Comparison of ENCODE assay signal across 17 cellular contexts in the genomic region with DNA sequence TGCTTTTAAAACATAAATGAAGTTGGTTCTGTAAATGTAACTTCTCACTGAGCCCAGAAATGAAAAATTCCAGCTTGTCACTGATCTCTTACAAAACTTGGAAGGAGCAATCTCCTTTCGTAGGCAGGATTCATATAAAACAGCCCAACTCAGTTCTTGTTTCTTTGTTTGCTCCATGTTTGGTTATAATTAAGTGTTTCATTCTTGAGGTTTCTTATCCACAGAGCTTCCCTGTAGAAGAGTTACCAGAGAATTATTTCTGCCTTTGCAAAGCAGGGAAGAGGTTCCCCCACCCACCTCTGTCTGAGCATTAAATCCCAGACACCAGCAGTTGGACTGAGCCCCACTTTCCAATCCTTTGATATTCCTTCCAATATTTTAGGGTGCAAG. TPM values are rescaled to one million over a fixed set of nuclear protein-coding genes. Genes with fewer than 3 reads are reported as not detected.
DNase-seq lines count a peak whose midpoint lies in the region; ATAC-seq and TF ChIP-seq lines count a peak whose summit lies in the region.
"Had no signal": no experiment of that assay in that cellular context is flagged by ENCODE, and none has a peak within 500 bp of the region (broad histone marks: within the 10 kb centered on the region; RNA-seq: fewer than 3 reads in every experiment).

No MANE protein-coding gene starts in this region.

- H3K9me3 ChIP-seq in hepatocyte (ENCODE audit: low read depth) (no peaks in the 10 kb centered on the region), suprapubic skin (no peaks in the 10 kb centered on the region), colonic mucosa (no peaks in the 10 kb centered on the region)
- H3K9me3 ChIP-seq: neutrophil, right lobe of liver had no signal

- H3K36me3 ChIP-seq in hepatocyte (replicated peaks; ENCODE audit: insufficient read depth, low read depth) (no peaks in the 10 kb centered on the region), suprapubic skin (no peaks in the 10 kb centered on the region), colonic mucosa (no peaks in the 10 kb centered on the region)
- H3K36me3 ChIP-seq: neutrophil, right lobe of liver had no signal

- peaks cover 15% of the 10 kb centered on the region for H3K27me3 Mint-ChIP-seq in activated T-cell treated with anti-CD3 and anti-CD28 coated beads, Interleukin-2, amount 50 U/mL, for 72 hours (ENCODE audit: low read depth)
- H3K27me3 Mint-ChIP-seq in activated T-cell treated with anti-CD3 and anti-CD28 coated beads, Interleukin-2, amount 50 U/mL, for 4 hours (ENCODE audit: low read depth): peaks cover 5% of the 10 kb centered on the region

- H3K9me3 Mint-ChIP-seq in activated T-cell treated with anti-CD3 and anti-CD28 coated beads, Interleukin-2, amount 50 U/mL, for 72 hours: no peaks in the 10 kb centered on the region
- no peaks in the 10 kb centered on the region for H3K9me3 Mint-ChIP-seq in activated T-cell treated with anti-CD3 and anti-CD28 coated beads, Interleukin-2, amount 50 U/mL, for 4 hours
- H3K9me3 Mint-ChIP-seq: activated CD4-positive, alpha-beta memory T cell treated with anti-CD3 and anti-CD28 coated beads, Interleukin-2, amount 10 ng/mL, durations not matched to agents 7 days and 5 days had no signal

- H3K27ac Mint-ChIP-seq in activated T-cell treated with anti-CD3 and anti-CD28 coated beads, Interleukin-2, amount 50 U/mL, for 72 hours: peak overlapping the region; percentile 31
- H3K27ac Mint-ChIP-seq: activated CD4-positive, alpha-beta memory T cell treated with anti-CD3 and anti-CD28 coated beads, Interleukin-2, amount 10 ng/mL, durations not matched to agents 7 days and 5 days had no signal

- peaks cover 11% of the 10 kb centered on the region for H3K4me1 Mint-ChIP-seq in activated T-cell treated with anti-CD3 and anti-CD28 coated beads, Interleukin-2, amount 50 U/mL, for 72 hours (ENCODE audit: low read depth)
- peaks cover 3% of the 10 kb centered on the region for H3K4me1 Mint-ChIP-seq in activated T-cell treated with anti-CD3 and anti-CD28 coated beads, Interleukin-2, amount 50 U/mL, for 4 hours (ENCODE audit: low read depth)
- H3K4me1 Mint-ChIP-seq: activated CD4-positive, alpha-beta memory T cell treated with anti-CD3 and anti-CD28 coated beads, Interleukin-2, amount 10 ng/mL, durations not matched to agents 7 days and 5 days had no signal

- peak overlapping the region; percentile 18 for H3K27ac ChIP-seq in hepatocyte
- H3K27ac ChIP-seq in suprapubic skin: peak overlapping the region; percentile 27
- H3K27ac ChIP-seq in colonic mucosa: no peak overlapping the region
- H3K27ac ChIP-seq: neutrophil, right lobe of liver had no signal

- H3K79me2 ChIP-seq in hepatocyte: no peaks in the 10 kb centered on the region

- H3K4me3 Mint-ChIP-seq in activated T-cell treated with anti-CD3 and anti-CD28 coated beads, Interleukin-2, amount 50 U/mL, for 72 hours: no peak overlapping the region
- H3K4me3 Mint-ChIP-seq in activated T-cell treated with anti-CD3 and anti-CD28 coated beads, Interleukin-2, amount 50 U/mL, for 4 hours: no peak overlapping the region
- H3K4me3 Mint-ChIP-seq: activated CD4-positive, alpha-beta memory T cell treated with anti-CD3 and anti-CD28 coated beads, Interleukin-2, amount 10 ng/mL, durations not matched to agents 7 days and 5 days had no signal

- intact Hi-C loops in colonic mucosa (cut with DNase I): no loop called here

- TF ChIP-seq EP300 in suprapubic skin (IDR thresholded peaks at IDR 0.05): no peak

- H3K36me3 Mint-ChIP-seq in activated T-cell treated with anti-CD3 and anti-CD28 coated beads, Interleukin-2, amount 50 U/mL, for 72 hours (ENCODE audit: insufficient read depth in 2 of 2): no peaks in the 10 kb centered on the region
- no peaks in the 10 kb centered on the region for H3K36me3 Mint-ChIP-seq in activated T-cell treated with anti-CD3 and anti-CD28 coated beads, Interleukin-2, amount 50 U/mL, for 4 hours (ENCODE audit: insufficient read depth)

- no peak for ATAC-seq in activated T-cell treated with anti-CD3 and anti-CD28 coated beads, Interleukin-2, amount 50 U/mL, for 72 hours (replicated peaks in 1 of 2)
- no peak for ATAC-seq in activated T-cell treated with anti-CD3 and anti-CD28 coated beads, Interleukin-2, amount 50 U/mL, for 4 hours
- ATAC-seq: HCT116, Panc1, right lobe of liver had no signal

- no peaks in the 10 kb centered on the region for H4K20me1 ChIP-seq in hepatocyte (ENCODE audit: insufficient read depth, poor library complexity, severe bottlenecking)

- H3K9me2 ChIP-seq in hepatocyte (replicated peaks; ENCODE audit: insufficient read depth): no peaks in the 10 kb centered on the region

- H3K27me3 ChIP-seq in hepatocyte: no peaks in the 10 kb centered on the region
- H3K27me3 ChIP-seq in suprapubic skin: no peaks in the 10 kb centered on the region
- H3K27me3 ChIP-seq in colonic mucosa: no peaks in the 10 kb centered on the region
- H3K27me3 ChIP-seq: neutrophil, right lobe of liver had no signal

- no peak overlapping the region for H2AFZ ChIP-seq in hepatocyte

- H3K4me2 ChIP-seq in hepatocyte: peak overlapping the region; percentile 5

- H3K4me1 ChIP-seq in hepatocyte (ENCODE audit: insufficient read depth) (peaks cover 3% of the 10 kb centered on the region), suprapubic skin (peaks cover 2% of the 10 kb centered on the region), colonic mucosa (no peaks in the 10 kb centered on the region)
- H3K4me1 ChIP-seq: right lobe of liver had no signal

- no peak for DNase-seq in activated T-cell treated with anti-CD3 and anti-CD28 coated beads, Interleukin-2, amount 50 U/mL, for 72 hours
- DNase-seq in activated T-cell treated with anti-CD3 and anti-CD28 coated beads, Interleukin-2, amount 50 U/mL, for 4 hours: no peak
- peak; percentile 51 for DNase-seq in astrocyte of the cerebellum (ENCODE audit: low read depth)
- DNase-seq in hepatocyte (ENCODE audit: low spot score): no peak
- DNase-seq in suprapubic skin (ENCODE audit: low spot score in 2 of 2): no peak
- no peak for DNase-seq in colonic mucosa
- DNase-seq in hypothalamus (lab: John Stamatoyannopoulos, UW): no peak
- no peak for DNase-seq in nucleus accumbens (lab: John Stamatoyannopoulos, UW)
- DNase-seq: activated CD4-positive, alpha-beta memory T cell treated with anti-CD3 and anti-CD28 coated beads, Interleukin-2, amount 10 ng/mL, durations not matched to agents 7 days and 5 days; activated effector memory CD4-positive, alpha-beta T cell treated with Interleukin-2 at 50 U/mL for 16 hours; NCI-H2081; NCI-H526; right lobe of liver; trophoblast cell had no signal

- TF ChIP-seq POLR2A in suprapubic skin (IDR thresholded peaks at IDR 0.05): no peak

- H3K9ac ChIP-seq in colonic mucosa (ENCODE audit: low read depth in 2 of 2, low read length in 2 of 2): no peak overlapping the region

- in situ Hi-C loops in astrocyte of the cerebellum (cut with HindIII; ENCODE audit: low sequenced_read_pairs): no loop called here

- 60% methylated on average over 1 of the region's 1 CpG for WGBS in hepatocyte (ENCODE audit: low lambda C conversion rate, missing lambda C conversion rate)
- 38% methylated on average over 1 of the region's 1 CpG for WGBS in suprapubic skin

- TF ChIP-seq CTCF in astrocyte of the cerebellum (IDR thresholded peaks at IDR 0.05; ENCODE audit: low read depth, low read length, missing control alignments) (no peak), hepatocyte (IDR thresholded peaks at IDR 0.05; ENCODE audit: poor library complexity) (no peak), suprapubic skin (IDR thresholded peaks at IDR 0.05) (no peak), colonic mucosa (IDR thresholded peaks at IDR 0.05) (no peak)

- H3K4me3 ChIP-seq in astrocyte of the cerebellum (ENCODE audit: low read depth, low read length): no peak overlapping the region
- H3K4me3 ChIP-seq in hepatocyte: no peak overlapping the region
- no peak overlapping the region for H3K4me3 ChIP-seq in suprapubic skin
- H3K4me3 ChIP-seq in colonic mucosa: no peak overlapping the region
- H3K4me3 ChIP-seq: right lobe of liver had no signal

RNA-seq across cellular contexts. Expression of a gene that starts 34.1 kb away (rescaled TPM):
- total RNA-seq in activated T-cell treated with anti-CD3 and anti-CD28 coated beads, Interleukin-2, amount 50 U/mL, for 72 hours: 1 to 10 TPM in 1 of 2 donors, under 1 TPM in 1; 0.67 to 1.5 TPM
- 1 to 10 TPM; 4.8 to 8.7 (median 7.1) TPM for total RNA-seq in activated T-cell treated with anti-CD3 and anti-CD28 coated beads, Interleukin-2, amount 50 U/mL, for 4 hours
- total RNA-seq in hepatocyte (44.8 and 49.6 TPM in 2 replicates), suprapubic skin (10 to 100 TPM; 24.2 to 40.1 (median 28.0) TPM), colonic mucosa (10 to 100 TPM; 15.9 to 25.7 TPM)
- 31.3 and 42.2 TPM in 2 replicates for polyA plus RNA-seq in hepatocyte
